ENCODE assay signal across 8 cellular contexts in the genomic region with DNA sequence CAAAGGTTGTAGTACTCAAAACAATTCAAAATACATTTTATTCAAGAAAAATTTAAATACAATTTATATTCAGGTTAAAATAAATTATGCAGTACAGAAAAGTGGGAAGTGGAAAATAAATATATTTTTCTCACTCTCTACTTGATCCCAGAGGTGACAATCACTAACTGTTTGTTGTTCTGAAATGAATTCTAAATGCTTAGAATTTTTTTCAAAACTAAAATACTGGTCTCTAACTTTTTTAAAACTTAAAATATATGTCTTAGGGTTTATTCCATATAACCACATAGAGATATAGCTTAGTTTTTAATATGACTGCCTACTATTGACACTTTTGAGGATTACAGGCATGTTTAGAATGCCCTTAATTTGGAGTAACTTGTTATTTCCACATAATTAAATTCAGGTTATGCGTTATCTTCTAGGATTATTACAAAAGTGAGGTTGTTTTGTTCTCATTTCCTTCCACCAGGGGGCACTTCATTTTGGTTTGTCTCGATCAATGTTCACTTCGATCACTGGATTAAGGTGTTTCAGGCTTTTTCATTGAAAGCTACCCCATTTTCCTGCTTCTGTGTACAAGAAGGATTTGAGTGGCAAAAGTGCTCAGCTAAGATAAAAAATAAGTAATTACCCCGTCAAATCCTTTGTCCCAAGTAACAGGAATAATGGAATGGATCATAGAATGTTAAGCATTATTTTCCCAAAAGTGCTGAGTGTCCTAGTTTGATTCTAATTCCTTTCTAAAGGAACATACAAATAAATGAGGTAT.
DNase-seq lines count a peak whose midpoint lies in the region; TF ChIP-seq lines count a peak whose summit lies in the region.

No MANE protein-coding gene starts in this region.

- TF ChIP-seq CTCF in GM20000 (IDR thresholded peaks at IDR 0.05; ENCODE audit: extremely low read depth, missing control alignments) = no peak

- DNase-seq in EL (peak; percentile 68), GM20000 (ENCODE audit: low spot score) (peak; percentile 10), Kasumi-1 (lab: John Stamatoyannopoulos, UW) (peak; percentile 63 to 72), SW480 (ENCODE audit: low spot score) (peak; percentile 12), foreskin melanocyte (peak; percentile 29), retina (peak; percentile 38), DMS79 (lab: John Stamatoyannopoulos, UW) (no peak), GOT3 (lab: John Stamatoyannopoulos, UW) (no peak)

Comparison
In these comparisons a context has a peak if more than half of its experiments do, and no peak if none do; other contexts are left out.
1. DNase-seq: peak in EL (single experiment), GM20000 (single experiment), Kasumi-1 (2 of 2), SW480 (single experiment), foreskin melanocyte (single experiment) and retina (single experiment); none in DMS79 (single experiment) and GOT3 (single experiment).